8 cellular contexts compared by ENCODE assay signal in the genomic region with DNA sequence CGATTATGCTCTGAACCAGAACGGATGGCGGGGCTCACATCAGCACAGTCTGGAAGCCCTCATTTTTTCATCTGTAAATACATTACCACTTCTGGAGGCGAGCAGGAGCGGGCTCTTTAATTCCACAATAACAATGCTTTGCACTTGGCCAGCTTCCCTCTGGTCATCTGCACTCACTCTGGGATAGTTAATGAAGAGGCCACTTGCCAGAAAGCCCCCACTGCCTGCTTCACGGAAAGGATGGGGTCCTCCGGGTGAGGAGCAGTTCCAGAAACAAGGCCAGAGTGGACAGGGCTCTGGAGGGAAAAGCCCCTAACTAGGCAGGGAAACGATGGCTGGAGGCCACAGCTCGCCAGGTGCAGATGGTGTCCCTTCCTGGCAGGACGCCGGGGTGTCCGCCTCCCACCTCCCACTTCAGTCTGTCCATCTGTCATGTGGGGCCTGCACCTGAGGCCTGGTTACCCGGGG. TPM values are rescaled to one million over a fixed set of nuclear protein-coding genes. Genes with fewer than 3 reads are reported as not detected.
DNase-seq lines count a peak whose midpoint lies in the region; ATAC-seq, FAIRE-seq and TF ChIP-seq lines count a peak whose summit lies in the region.

No MANE protein-coding gene starts in this region.

- peak in 3 of 4 donors; percentile 9 to 14 (median 11) for ATAC-seq in pancreas
- ATAC-seq in GM19328 (IDR thresholded peaks at IDR 0.05; ENCODE audit: unreplicated experiment): no peak

- no peaks in the 10 kb centered on the region for H3K27me3 ChIP-seq in SJCRH30
- H3K27me3 ChIP-seq in pancreas: no peaks in the 10 kb centered on the region

- 10 to 12% methylated on average over 13 of the region's 13 CpGs for WGBS in pancreas, 2 donors

- intact Hi-C loops in pancreas (cut with DNase I): no loop called here

- no peak overlapping the region for H3K27ac ChIP-seq in SJCRH30
- H3K27ac ChIP-seq in pancreas: peak overlapping the region; percentile 77 to 90 (median 82)

- H3K9me3 ChIP-seq in SJCRH30 (replicated peaks): no peaks in the 10 kb centered on the region
- no peaks in the 10 kb centered on the region for H3K9me3 ChIP-seq in pancreas

- TF ChIP-seq CTCF in fibroblast of the aortic adventitia (IDR thresholded peaks at IDR 0.05; ENCODE audit: insufficient read depth, low read length) (no peak), pancreas (IDR thresholded peaks at IDR 0.05) (no peak)

- H3K4me1 ChIP-seq in SJCRH30 (peaks cover 20% of the 10 kb centered on the region), pancreas (peaks cover 17 to 31% (median 30%) of the 10 kb centered on the region in 3 donors)

- H3K36me3 ChIP-seq in SJCRH30 (no peaks in the 10 kb centered on the region), pancreas (no peaks in the 10 kb centered on the region)

- DNase-seq in GM03348 (ENCODE audit: low spot score) (peak; percentile 55), SJCRH30 (no peak), fibroblast of the aortic adventitia (ENCODE audit: low read depth) (peak; percentile 57), pancreas (peak in 5 of 6 donors; percentile 42 to 84 (median 71)), NCI-H1436 (lab: John Stamatoyannopoulos, UW) (no peak), NCI-H2227 treated with DMSO at 0.1 percent for 48 hours (lab: John Stamatoyannopoulos, UW) (no peak), KBM-7 (no peak)

- no peak for FAIRE-seq in pancreas (lab: Jason Lieb, UNC)

- H3K4me3 ChIP-seq in SJCRH30 (peak overlapping the region; percentile 95), fibroblast of the aortic adventitia (ENCODE audit: low read depth, low read length) (peak overlapping the region; percentile 84), pancreas (peak overlapping the region; percentile 75 to 97 (median 95))

- in situ Hi-C loops in KBM-7 (cut with MboI; ENCODE audit: low pct_unique_long_range_greater_than_20kb, low sequenced_read_pairs): no loop called here

RNA-seq across cellular contexts. Expression of a gene that starts 13.1 kb away (rescaled TPM):
- 17.4 and 21.7 TPM in 2 replicates for total RNA-seq in SJCRH30 (2014; rRNA removed; shearing (Covaris generic))
- total RNA-seq in fibroblast of the aortic adventitia (ENCODE audit: low replicate concordance) (26.9 and 33.4 TPM in 2 replicates), pancreas (10 to 100 TPM; 30.1 to 56.9 (median 40.4) TPM)
- polyA plus RNA-seq in pancreas: 10 to 100 TPM; 60.1 to 66.7 TPM

RNA-seq across cellular contexts. Expression of a gene that starts 45.8 kb away (rescaled TPM):
- not detected in 2 replicates for total RNA-seq in SJCRH30 (2014; rRNA removed; shearing (Covaris generic))
- total RNA-seq in fibroblast of the aortic adventitia (ENCODE audit: low replicate concordance) (not detected in 2 replicates), pancreas (over 10,000 TPM; 14,339 to 37,242 (median 26,937) TPM)
- polyA plus RNA-seq in pancreas: over 10,000 TPM; 23,150 to 29,718 TPM

RNA-seq across cellular contexts. Expression of a gene that starts 57.6 kb away (rescaled TPM):
- 0.56 TPM in 1 of 2 replicates, not detected in the other for total RNA-seq in SJCRH30 (2014; rRNA removed; shearing (Covaris generic))
- total RNA-seq in fibroblast of the aortic adventitia (ENCODE audit: low replicate concordance): not detected in 2 replicates
- over 10,000 TPM; 36,685 to 57,899 (median 39,778) TPM for total RNA-seq in pancreas
- polyA plus RNA-seq in pancreas: over 10,000 TPM; 20,002 to 30,463 TPM

Comparison
In these comparisons a context has a peak if more than half of its experiments do, and no peak if none do; other contexts are left out.
1. DNase-seq: peak in GM03348 (single experiment), fibroblast of the aortic adventitia (single experiment) and pancreas (5 of 6); none in SJCRH30 (0 of 2), NCI-H1436 (single experiment), NCI-H2227 treated with DMSO at 0.1 percent for 48 hours (single experiment) and KBM-7 (single experiment).
2. RNA of a gene that starts 45.8 kb away (total RNA-seq): 14,339 to 37,242 TPM in pancreas; not detected in SJCRH30 and not detected in fibroblast of the aortic adventitia; every median in the first group is over 1,000 times any median in the second.
3. RNA of a gene that starts 57.6 kb away (total RNA-seq): 36,685 to 57,899 TPM in pancreas; 0.56 TPM in SJCRH30 and not detected in fibroblast of the aortic adventitia; every median in the first group is over 1,000 times any median in the second.
4. Peak in every context shown above with its lines, with median percentiles within 50 percentile points of each other: H3K4me3 ChIP-seq.